1 cellular context compared by ENCODE assay signal in genomic region chr20:3203315-3204123, GRCh38.
TF ChIP-seq lines count a peak whose summit lies in the region.

No MANE protein-coding gene starts in this region.

TF ChIP-seq in GM23338, 12 proteins besides CTCF, POLR2A, EP300 and RAD21:
- no peak for TF ChIP-seq EZH2 (IDR thresholded peaks at IDR 0.05; ENCODE audit: low read depth, unreplicated experiment)
- no peak for TF ChIP-seq NANOG (IDR thresholded peaks at IDR 0.05; ENCODE audit: borderline replicate concordance)
- TF ChIP-seq, protein P1, sequence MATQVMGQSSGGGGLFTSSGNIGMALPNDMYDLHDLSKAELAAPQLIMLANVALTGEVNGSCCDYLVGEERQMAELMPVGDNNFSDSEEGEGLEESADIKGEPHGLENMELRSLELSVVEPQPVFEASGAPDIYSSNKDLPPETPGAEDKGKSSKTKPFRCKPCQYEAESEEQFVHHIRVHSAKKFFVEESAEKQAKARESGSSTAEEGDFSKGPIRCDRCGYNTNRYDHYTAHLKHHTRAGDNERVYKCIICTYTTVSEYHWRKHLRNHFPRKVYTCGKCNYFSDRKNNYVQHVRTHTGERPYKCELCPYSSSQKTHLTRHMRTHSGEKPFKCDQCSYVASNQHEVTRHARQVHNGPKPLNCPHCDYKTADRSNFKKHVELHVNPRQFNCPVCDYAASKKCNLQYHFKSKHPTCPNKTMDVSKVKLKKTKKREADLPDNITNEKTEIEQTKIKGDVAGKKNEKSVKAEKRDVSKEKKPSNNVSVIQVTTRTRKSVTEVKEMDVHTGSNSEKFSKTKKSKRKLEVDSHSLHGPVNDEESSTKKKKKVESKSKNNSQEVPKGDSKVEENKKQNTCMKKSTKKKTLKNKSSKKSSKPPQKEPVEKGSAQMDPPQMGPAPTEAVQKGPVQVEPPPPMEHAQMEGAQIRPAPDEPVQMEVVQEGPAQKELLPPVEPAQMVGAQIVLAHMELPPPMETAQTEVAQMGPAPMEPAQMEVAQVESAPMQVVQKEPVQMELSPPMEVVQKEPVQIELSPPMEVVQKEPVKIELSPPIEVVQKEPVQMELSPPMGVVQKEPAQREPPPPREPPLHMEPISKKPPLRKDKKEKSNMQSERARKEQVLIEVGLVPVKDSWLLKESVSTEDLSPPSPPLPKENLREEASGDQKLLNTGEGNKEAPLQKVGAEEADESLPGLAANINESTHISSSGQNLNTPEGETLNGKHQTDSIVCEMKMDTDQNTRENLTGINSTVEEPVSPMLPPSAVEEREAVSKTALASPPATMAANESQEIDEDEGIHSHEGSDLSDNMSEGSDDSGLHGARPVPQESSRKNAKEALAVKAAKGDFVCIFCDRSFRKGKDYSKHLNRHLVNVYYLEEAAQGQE (IDR thresholded peaks at IDR 0.05; ENCODE audit: unreplicated experiment) = no peak
- TF ChIP-seq ZNF331 (CRISPR knock-in tag; IDR thresholded peaks at IDR 0.05; ENCODE audit: low read depth) = no peak
TF ChIP-seq in GM23338: peak in this region for 0.
